Comparison of ENCODE assay signal across 2 cellular contexts in genomic region chr5:1019001-1019651, GRCh38.
TF ChIP-seq lines count a peak whose summit lies in the region.

No MANE protein-coding gene starts in this region.

TF ChIP-seq in GM23338, 12 proteins besides CTCF, POLR2A, EP300 and RAD21 (continued from another document):
- TF ChIP-seq, protein P1, sequence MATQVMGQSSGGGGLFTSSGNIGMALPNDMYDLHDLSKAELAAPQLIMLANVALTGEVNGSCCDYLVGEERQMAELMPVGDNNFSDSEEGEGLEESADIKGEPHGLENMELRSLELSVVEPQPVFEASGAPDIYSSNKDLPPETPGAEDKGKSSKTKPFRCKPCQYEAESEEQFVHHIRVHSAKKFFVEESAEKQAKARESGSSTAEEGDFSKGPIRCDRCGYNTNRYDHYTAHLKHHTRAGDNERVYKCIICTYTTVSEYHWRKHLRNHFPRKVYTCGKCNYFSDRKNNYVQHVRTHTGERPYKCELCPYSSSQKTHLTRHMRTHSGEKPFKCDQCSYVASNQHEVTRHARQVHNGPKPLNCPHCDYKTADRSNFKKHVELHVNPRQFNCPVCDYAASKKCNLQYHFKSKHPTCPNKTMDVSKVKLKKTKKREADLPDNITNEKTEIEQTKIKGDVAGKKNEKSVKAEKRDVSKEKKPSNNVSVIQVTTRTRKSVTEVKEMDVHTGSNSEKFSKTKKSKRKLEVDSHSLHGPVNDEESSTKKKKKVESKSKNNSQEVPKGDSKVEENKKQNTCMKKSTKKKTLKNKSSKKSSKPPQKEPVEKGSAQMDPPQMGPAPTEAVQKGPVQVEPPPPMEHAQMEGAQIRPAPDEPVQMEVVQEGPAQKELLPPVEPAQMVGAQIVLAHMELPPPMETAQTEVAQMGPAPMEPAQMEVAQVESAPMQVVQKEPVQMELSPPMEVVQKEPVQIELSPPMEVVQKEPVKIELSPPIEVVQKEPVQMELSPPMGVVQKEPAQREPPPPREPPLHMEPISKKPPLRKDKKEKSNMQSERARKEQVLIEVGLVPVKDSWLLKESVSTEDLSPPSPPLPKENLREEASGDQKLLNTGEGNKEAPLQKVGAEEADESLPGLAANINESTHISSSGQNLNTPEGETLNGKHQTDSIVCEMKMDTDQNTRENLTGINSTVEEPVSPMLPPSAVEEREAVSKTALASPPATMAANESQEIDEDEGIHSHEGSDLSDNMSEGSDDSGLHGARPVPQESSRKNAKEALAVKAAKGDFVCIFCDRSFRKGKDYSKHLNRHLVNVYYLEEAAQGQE (IDR thresholded peaks at IDR 0.05; ENCODE audit: unreplicated experiment), result no peak
- TF ChIP-seq JUNB (IDR thresholded peaks at IDR 0.05; ENCODE audit: unreplicated experiment) (no peak), ZNF114 (CRISPR knock-in tag; IDR thresholded peaks at IDR 0.05) (no peak), EZH2 (IDR thresholded peaks at IDR 0.05; ENCODE audit: low read depth, unreplicated experiment) (no peak)
- TF ChIP-seq, protein P2, sequence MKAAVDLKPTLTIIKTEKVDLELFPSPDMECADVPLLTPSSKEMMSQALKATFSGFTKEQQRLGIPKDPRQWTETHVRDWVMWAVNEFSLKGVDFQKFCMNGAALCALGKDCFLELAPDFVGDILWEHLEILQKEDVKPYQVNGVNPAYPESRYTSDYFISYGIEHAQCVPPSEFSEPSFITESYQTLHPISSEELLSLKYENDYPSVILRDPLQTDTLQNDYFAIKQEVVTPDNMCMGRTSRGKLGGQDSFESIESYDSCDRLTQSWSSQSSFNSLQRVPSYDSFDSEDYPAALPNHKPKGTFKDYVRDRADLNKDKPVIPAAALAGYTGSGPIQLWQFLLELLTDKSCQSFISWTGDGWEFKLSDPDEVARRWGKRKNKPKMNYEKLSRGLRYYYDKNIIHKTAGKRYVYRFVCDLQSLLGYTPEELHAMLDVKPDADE (IDR thresholded peaks at IDR 0.05), result no peak

TF ChIP-seq in HepG2, 621 proteins besides CTCF, POLR2A, EP300 and RAD21 (continued from another document):
- peak; percentile 34; the same call in 1 of the 2 replicates for TF ChIP-seq ZBTB33 (CRISPR knock-in tag; IDR thresholded peaks at IDR 0.05)
- no peak for TF ChIP-seq KLF13 (CRISPR knock-in tag; IDR thresholded peaks at IDR 0.05)
- no peak for TF ChIP-seq NR2F2 (IDR thresholded peaks at IDR 0.05; ENCODE audit: borderline replicate concordance, low read depth)
